Comparison of ENCODE assay signal across 24 cellular contexts in the genomic region with DNA sequence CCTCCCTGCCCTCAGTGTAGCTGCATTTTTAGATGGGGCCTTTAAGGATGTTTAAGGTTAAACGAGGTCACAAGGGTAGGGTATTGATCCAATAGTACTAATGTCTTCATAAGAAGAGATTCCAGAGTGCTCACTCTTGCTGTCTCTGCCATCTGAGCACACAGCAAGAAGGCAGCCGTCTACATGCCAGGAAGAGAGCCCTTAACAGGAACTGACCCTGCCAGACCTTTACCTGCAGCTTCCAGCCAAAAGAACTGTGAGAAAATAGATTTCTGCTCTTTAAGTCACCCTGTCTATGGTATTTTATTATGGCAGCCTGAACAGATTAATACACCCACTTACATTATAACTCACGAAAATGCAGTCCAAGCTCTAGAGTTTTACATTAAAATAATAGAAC.
DNase-seq lines count a peak whose midpoint lies in the region; FAIRE-seq and TF ChIP-seq lines count a peak whose summit lies in the region.
"Had no signal": no experiment of that assay in that cellular context is flagged by ENCODE, and none has a peak within 500 bp of the region (broad histone marks: within the 10 kb centered on the region; RNA-seq: fewer than 3 reads in every experiment).

No MANE protein-coding gene starts in this region.

- H3K4me3 Mint-ChIP-seq in neural crest cell = peak overlapping the region; percentile 66
- H3K4me3 Mint-ChIP-seq: activated CD4-positive, alpha-beta T cell treated with anti-CD3 and anti-CD28 coated beads, Interleukin-2, amount 10 ng/mL, durations not matched to agents 24 days and 14 days; activated naive CD4-positive, alpha-beta T cell treated with anti-CD3 and anti-CD28 coated beads for 36 hours; activated T-cell treated with anti-CD3 and anti-CD28 coated beads, Interleukin-2, amount 50 U/mL, for 72 hours; CD4-positive, alpha-beta T cell; neural progenitor cell; stimulated activated naive CD8-positive, alpha-beta T cell treated with anti-CD3 and anti-CD28 coated beads, Interleukin-15, Interleukin-2, amounts not matched to agents 100 ng/mL and 50 ng/mL, for 24 hours had no signal

- no peak for FAIRE-seq in GM19239 (lab: Jason Lieb, UNC)
- FAIRE-seq: endometrium, H1, RCC 7860 had no signal

- H3K27me3 Mint-ChIP-seq in neural crest cell (ENCODE audit: low read depth) = no peaks in the 10 kb centered on the region
- H3K27me3 Mint-ChIP-seq: activated CD4-positive, alpha-beta T cell treated with anti-CD3 and anti-CD28 coated beads, Interleukin-2, amount 10 ng/mL, durations not matched to agents 24 days and 14 days; CD4-positive, alpha-beta T cell; stimulated activated naive CD8-positive, alpha-beta T cell treated with anti-CD3 and anti-CD28 coated beads, Interleukin-15, Interleukin-2, amounts not matched to agents 100 ng/mL and 50 ng/mL, for 24 hours had no signal

- no peak for TF ChIP-seq CTCF in neural crest cell (conservative IDR thresholded peaks at IDR 0.05)

- H3K27ac Mint-ChIP-seq in neural crest cell (ENCODE audit: unreplicated experiment) = peak overlapping the region; percentile 7
- H3K27ac Mint-ChIP-seq: activated CD4-positive, alpha-beta T cell treated with anti-CD3 and anti-CD28 coated beads, Interleukin-2, amount 10 ng/mL, durations not matched to agents 24 days and 14 days; activated naive CD4-positive, alpha-beta T cell treated with anti-CD3 and anti-CD28 coated beads for 36 hours; activated T-cell treated with anti-CD3 and anti-CD28 coated beads, Interleukin-2, amount 50 U/mL, for 72 hours; CD4-positive, alpha-beta T cell; stimulated activated naive CD8-positive, alpha-beta T cell treated with anti-CD3 and anti-CD28 coated beads, Interleukin-15, Interleukin-2, amounts not matched to agents 100 ng/mL and 50 ng/mL, for 24 hours had no signal

- H3K27ac ChIP-seq in caudate nucleus (ENCODE audit: low read depth, low read length) = peak overlapping the region; percentile 1
- H3K27ac ChIP-seq: breast epithelium, neural progenitor cell, SK-N-MC, thyroid gland, VCaP had no signal

- DNase-seq in NCI-H1092 treated with DMSO at 0.1 percent for 48 hours (lab: John Stamatoyannopoulos, UW) (peak; percentile 56), NCI-H1092 (lab: John Stamatoyannopoulos, UW) (no peak), NCI-H2171 (lab: John Stamatoyannopoulos, UW) (peak; percentile 7), caudate nucleus (lab: John Stamatoyannopoulos, UW) (no peak), neural crest cell (ENCODE audit: low read depth, low spot score) (no peak), activated T-cell treated with anti-CD3 and anti-CD28 coated beads for 4 hours (no peak), GM19239 (ENCODE audit: insufficient read length, low spot score) (no peak)
- DNase-seq in NK-92 treated with Interleukin-12 subunit alpha and Interleukin-12 subunit beta, amount 100 ng/mL, for 24 hours (lab: John Stamatoyannopoulos, UW) = no peak
- DNase-seq: 8988T; activated CD4-positive, alpha-beta T cell treated with anti-CD3 and anti-CD28 coated beads, Interleukin-2, amount 10 ng/mL, durations not matched to agents 24 days and 14 days; activated naive CD4-positive, alpha-beta T cell treated with anti-CD3 and anti-CD28 coated beads for 36 hours; activated T-cell treated with anti-CD3 and anti-CD28 coated beads, Interleukin-2, amount 50 U/mL, for 72 hours; CD4-positive, alpha-beta T cell; cortex of kidney; GDM1 had no signal

- H3K9me3 Mint-ChIP-seq in neural crest cell = peaks cover 5% of the 10 kb centered on the region
- H3K9me3 Mint-ChIP-seq: CD4-positive, alpha-beta T cell had no signal

- H3K36me3 Mint-ChIP-seq in neural crest cell (ENCODE audit: low read depth) = peaks cover 12% of the 10 kb centered on the region
- H3K36me3 Mint-ChIP-seq: neural progenitor cell had no signal

- peaks cover 44% of the 10 kb centered on the region for H3K4me1 Mint-ChIP-seq in neural crest cell
- H3K4me1 Mint-ChIP-seq: activated CD4-positive, alpha-beta T cell treated with anti-CD3 and anti-CD28 coated beads, Interleukin-2, amount 10 ng/mL, durations not matched to agents 24 days and 14 days had no signal

Comparison
In these comparisons a context has a peak if more than half of its experiments do, and no peak if none do; other contexts are left out.
1. DNase-seq: peak in NCI-H1092 treated with DMSO at 0.1 percent for 48 hours (single experiment) and NCI-H2171 (single experiment); none in NCI-H1092 (single experiment), caudate nucleus (0 of 61), neural crest cell (single experiment), activated T-cell treated with anti-CD3 and anti-CD28 coated beads for 4 hours (single experiment), NK-92 treated with Interleukin-12 subunit alpha and Interleukin-12 subunit beta, amount 100 ng/mL, for 24 hours (single experiment) and GM19239 (single experiment).